Comparison of ENCODE assay signal across 8 cellular contexts in the genomic region with DNA sequence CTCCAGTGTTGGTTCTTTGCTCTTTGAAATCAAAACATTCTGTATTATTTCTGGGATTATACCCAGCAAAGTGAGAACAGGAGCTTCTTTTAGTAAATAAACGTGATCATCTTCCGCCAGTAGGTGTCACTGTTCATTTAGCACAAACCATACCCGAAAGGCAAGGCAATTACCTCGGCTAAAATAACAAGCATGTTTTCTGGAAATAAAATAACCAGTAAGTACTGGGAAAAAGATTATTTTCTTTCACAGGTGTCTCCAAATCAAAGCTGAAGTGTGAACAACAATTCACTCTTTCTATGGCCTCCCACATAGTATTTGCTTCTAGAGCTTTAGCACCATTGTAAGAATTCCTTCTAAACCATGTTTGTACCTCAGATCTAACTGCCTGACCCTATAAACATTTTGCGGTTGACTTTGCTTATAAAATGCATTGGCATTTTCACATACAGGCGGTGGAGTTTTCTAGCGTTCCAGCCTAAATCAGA.
DNase-seq lines count a peak whose midpoint lies in the region; ATAC-seq and TF ChIP-seq lines count a peak whose summit lies in the region.

No MANE protein-coding gene starts in this region.

- H3K27ac Mint-ChIP-seq in MCF 10A (ENCODE audit: low read depth, unreplicated experiment) = no peak overlapping the region

- H3K9me3 Mint-ChIP-seq in MCF 10A (ENCODE audit: unreplicated experiment) = no peaks in the 10 kb centered on the region

- no peaks in the 10 kb centered on the region for H3K27me3 Mint-ChIP-seq in MCF 10A (ENCODE audit: insufficient read depth, unreplicated experiment)

- H3K4me1 Mint-ChIP-seq in MCF 10A (ENCODE audit: insufficient read depth, unreplicated experiment) = no peaks in the 10 kb centered on the region

- DNase-seq in COLO829 (ENCODE audit: low spot score) (peak; percentile 62), NCI-H82 (lab: John Stamatoyannopoulos, UW) (peak; percentile 75), MCF 10A (ENCODE audit: unreplicated experiment) (peak; percentile 82), iris pigment epithelial cell (ENCODE audit: low read depth) (peak; percentile 84)
- peak; percentile 30 for DNase-seq in stimulated activated CD8-positive, alpha-beta memory T cell treated with anti-CD3 and anti-CD28 coated beads, Interleukin-4, amount 100 ng/mL, for 48 hours

- POLR2A ChIA-PET in MCF 10A (lab: Yijun Ruan, JAX) = interaction anchor here (0.7 to 3.2 kb wide), 11 partner anchors 9 to 81 kb away, joined by 3 to 20 read pairs (median 5); no protein-coding TSS in a partner anchor

- H3K4me3 Mint-ChIP-seq in MCF 10A (ENCODE audit: unreplicated experiment) = no peak overlapping the region

- no peaks in the 10 kb centered on the region for H3K36me3 Mint-ChIP-seq in MCF 10A (ENCODE audit: insufficient read depth, unreplicated experiment)

- CTCF ChIA-PET in MCF 10A (lab: Yijun Ruan, JAX) = interaction anchor here (0.6 to 7.0 kb wide), 50 partner anchors 8 to 1921 kb away, joined by 3 to 118 read pairs (median 4); no protein-coding TSS in a partner anchor

- ATAC-seq in GM18519 (IDR thresholded peaks at IDR 0.05; ENCODE audit: low FRiP score, unreplicated experiment) (peak; percentile 82), HG03457 (IDR thresholded peaks at IDR 0.05; ENCODE audit: unreplicated experiment) (peak; percentile 69), HG03439 (IDR thresholded peaks at IDR 0.05; ENCODE audit: unreplicated experiment) (no peak)

- no TSS peak for BruUV-seq in MCF 10A (replicated peaks; lab: Mats Ljungman, UMichigan)

- intact Hi-C loops in MCF 10A (cut with micrococcal nuclease) = loop anchor here (1.0 to 5.0 kb wide), 4 partner anchors 24 to 277 kb away; no protein-coding TSS in a partner anchor

- TF ChIP-seq CTCF in MCF 10A (IDR thresholded peaks at IDR 0.05; ENCODE audit: unreplicated experiment) = peak; percentile 70

Comparison
In these comparisons a context has a peak if more than half of its experiments do, and no peak if none do; other contexts are left out.
1. DNase-seq: peak in every context shown above with its lines; median percentile 84 in iris pigment epithelial cell; 82 in MCF 10A; 75 in NCI-H82; 62 in COLO829; 30 in stimulated activated CD8-positive, alpha-beta memory T cell treated with anti-CD3 and anti-CD28 coated beads, Interleukin-4, amount 100 ng/mL, for 48 hours.